Comparison of ENCODE assay signal across 1 cellular context in the genomic region with DNA sequence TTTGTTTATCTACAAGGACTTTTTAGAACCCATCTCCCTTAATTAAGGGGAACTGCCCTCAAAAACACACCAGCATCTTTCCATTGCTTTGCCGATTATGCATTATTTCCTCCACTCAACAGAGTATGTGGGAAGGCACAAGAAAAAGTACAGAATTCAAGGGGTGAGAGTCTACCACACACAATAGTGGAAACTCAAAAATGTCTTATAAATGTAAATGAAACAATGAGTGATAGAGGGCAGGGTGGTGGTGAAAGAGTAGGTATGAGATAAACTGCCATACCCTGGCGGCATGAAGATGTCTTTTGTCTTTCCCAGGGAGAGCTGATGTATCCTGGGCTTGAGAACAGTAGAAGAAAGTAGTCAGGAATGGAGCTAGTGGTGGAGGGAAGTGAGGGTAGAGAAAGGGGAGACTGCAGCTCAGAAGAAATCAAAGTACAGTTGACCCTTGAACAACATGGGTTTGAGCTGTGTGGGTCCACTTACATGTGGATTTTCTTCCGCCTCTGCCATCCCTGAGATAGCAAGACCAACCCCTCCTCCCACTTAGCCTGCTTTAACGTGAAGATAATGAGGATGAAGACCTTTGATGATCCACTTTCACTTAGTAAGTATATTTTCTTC.
TF ChIP-seq lines count a peak whose summit lies in the region.

No MANE protein-coding gene starts in this region.

TF ChIP-seq in K562, 482 proteins besides CTCF, POLR2A, EP300 and RAD21 (continued from another document):
- TF ChIP-seq, protein P1, sequence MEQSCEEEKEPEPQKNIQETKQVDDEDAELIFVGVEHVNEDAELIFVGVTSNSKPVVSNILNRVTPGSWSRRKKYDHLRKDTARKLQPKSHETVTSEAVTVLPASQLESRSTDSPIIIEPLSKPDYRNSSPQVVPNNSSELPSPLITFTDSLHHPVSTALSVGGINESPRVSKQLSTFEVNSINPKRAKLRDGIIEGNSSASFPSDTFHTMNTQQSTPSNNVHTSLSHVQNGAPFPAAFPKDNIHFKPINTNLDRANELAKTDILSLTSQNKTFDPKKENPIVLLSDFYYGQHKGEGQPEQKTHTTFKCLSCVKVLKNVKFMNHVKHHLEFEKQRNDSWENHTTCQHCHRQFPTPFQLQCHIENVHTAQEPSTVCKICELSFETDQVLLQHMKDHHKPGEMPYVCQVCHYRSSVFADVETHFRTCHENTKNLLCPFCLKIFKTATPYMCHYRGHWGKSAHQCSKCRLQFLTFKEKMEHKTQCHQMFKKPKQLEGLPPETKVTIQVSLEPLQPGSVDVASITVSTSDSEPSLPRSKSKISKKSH (CRISPR knock-in tag; IDR thresholded peaks at IDR 0.05) = no peak
- TF ChIP-seq, protein P2, sequence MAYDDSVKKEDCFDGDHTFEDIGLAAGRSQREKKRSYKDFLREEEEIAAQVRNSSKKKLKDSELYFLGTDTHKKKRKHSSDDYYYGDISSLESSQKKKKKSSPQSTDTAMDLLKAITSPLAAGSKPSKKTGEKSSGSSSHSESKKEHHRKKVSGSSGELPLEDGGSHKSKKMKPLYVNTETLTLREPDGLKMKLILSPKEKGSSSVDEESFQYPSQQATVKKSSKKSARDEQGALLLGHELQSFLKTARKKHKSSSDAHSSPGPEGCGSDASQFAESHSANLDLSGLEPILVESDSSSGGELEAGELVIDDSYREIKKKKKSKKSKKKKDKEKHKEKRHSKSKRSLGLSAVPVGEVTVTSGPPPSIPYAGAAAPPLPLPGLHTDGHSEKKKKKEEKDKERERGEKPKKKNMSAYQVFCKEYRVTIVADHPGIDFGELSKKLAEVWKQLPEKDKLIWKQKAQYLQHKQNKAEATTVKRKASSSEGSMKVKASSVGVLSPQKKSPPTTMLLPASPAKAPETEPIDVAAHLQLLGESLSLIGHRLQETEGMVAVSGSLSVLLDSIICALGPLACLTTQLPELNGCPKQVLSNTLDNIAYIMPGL (CRISPR knock-in tag; IDR thresholded peaks at IDR 0.05) = no peak
- TF ChIP-seq FOS (IDR thresholded peaks at IDR 0.05; ENCODE audit: extremely low read depth, insufficient read length) = no peak
- TF ChIP-seq, protein P3, sequence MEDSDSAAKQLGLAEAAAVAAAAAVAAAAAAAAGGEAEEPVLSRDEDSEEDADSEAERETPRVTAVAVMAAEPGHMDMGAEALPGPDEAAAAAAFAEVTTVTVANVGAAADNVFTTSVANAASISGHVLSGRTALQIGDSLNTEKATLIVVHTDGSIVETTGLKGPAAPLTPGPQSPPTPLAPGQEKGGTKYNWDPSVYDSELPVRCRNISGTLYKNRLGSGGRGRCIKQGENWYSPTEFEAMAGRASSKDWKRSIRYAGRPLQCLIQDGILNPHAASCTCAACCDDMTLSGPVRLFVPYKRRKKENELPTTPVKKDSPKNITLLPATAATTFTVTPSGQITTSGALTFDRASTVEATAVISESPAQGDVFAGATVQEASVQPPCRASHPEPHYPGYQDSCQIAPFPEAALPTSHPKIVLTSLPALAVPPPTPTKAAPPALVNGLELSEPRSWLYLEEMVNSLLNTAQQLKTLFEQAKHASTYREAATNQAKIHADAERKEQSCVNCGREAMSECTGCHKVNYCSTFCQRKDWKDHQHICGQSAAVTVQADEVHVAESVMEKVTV (CRISPR knock-in tag; IDR thresholded peaks at IDR 0.05) = no peak
- TF ChIP-seq NELFE (IDR thresholded peaks at IDR 0.05; ENCODE audit: insufficient read depth, insufficient read length) = no peak
- TF ChIP-seq ZNF75A (CRISPR knock-in tag; IDR thresholded peaks at IDR 0.05) = no peak
- TF ChIP-seq POLR2AphosphoS5 (IDR thresholded peaks at IDR 0.05; ENCODE audit: control insufficient read depth, insufficient read depth, low read depth, low read length) = no peak
- 0 out of 2 replicates have a peak, but pooled peaks have one; percentile 19 for TF ChIP-seq ARID1B (IDR thresholded peaks at IDR 0.05)
- no peak for TF ChIP-seq ZNF146 (CRISPR knock-in tag; IDR thresholded peaks at IDR 0.05; ENCODE audit: unreplicated experiment)
- TF ChIP-seq, protein P4, sequence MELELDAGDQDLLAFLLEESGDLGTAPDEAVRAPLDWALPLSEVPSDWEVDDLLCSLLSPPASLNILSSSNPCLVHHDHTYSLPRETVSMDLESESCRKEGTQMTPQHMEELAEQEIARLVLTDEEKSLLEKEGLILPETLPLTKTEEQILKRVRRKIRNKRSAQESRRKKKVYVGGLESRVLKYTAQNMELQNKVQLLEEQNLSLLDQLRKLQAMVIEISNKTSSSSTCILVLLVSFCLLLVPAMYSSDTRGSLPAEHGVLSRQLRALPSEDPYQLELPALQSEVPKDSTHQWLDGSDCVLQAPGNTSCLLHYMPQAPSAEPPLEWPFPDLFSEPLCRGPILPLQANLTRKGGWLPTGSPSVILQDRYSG (tag; conservative IDR thresholded peaks at IDR 0.05; ENCODE audit: low read depth) = no peak
- TF ChIP-seq KHSRP (IDR thresholded peaks at IDR 0.05) = no peak
